11 cellular contexts compared by ENCODE assay signal in genomic region chr20:29878777-29879442, GRCh38.
DNase-seq lines count a peak whose midpoint lies in the region; ATAC-seq and TF ChIP-seq lines count a peak whose summit lies in the region.
"Had no signal": no experiment of that assay in that cellular context is flagged by ENCODE, and none has a peak within 500 bp of the region (broad histone marks: within the 10 kb centered on the region; RNA-seq: fewer than 3 reads in every experiment).

No MANE protein-coding gene starts in this region.

- H3K36me3 Mint-ChIP-seq in stimulated activated memory B cell treated with anti-CD40 and anti-IgM and Interleukin-4, amounts not matched to agents 10 μg/mL and 1 μg/mL and 100 μg/mL, for 72 hours = peaks cover 5% of the 10 kb centered on the region

- peak; percentile 44 for ATAC-seq in HG03571 (IDR thresholded peaks at IDR 0.05; ENCODE audit: unreplicated experiment)
- peak; percentile 51 for ATAC-seq in stimulated activated memory B cell treated with anti-CD40 and anti-IgM and Interleukin-4, amounts not matched to agents 10 μg/mL and 1 μg/mL and 100 μg/mL, for 72 hours
- no peak for ATAC-seq in HG03045 (IDR thresholded peaks at IDR 0.05; ENCODE audit: unreplicated experiment)

- 57% methylated on average over 17 of the region's 24 CpGs for WGBS in esophagus muscularis mucosa
- 63 to 78% methylated on average over 8 to 14 of the region's 24 CpGs for WGBS in esophagus squamous epithelium, 2 donors
- WGBS in tibial nerve, 2 donors = 47 to 63% methylated on average over 13 to 24 of the region's 24 CpGs

- peaks cover 7% of the 10 kb centered on the region for H3K4me1 Mint-ChIP-seq in stimulated activated memory B cell treated with anti-CD40 and anti-IgM and Interleukin-4, amounts not matched to agents 10 μg/mL and 1 μg/mL and 100 μg/mL, for 72 hours

- H3K4me1 ChIP-seq in esophagus muscularis mucosa (no peaks in the 10 kb centered on the region), esophagus squamous epithelium (no peaks in the 10 kb centered on the region), tibial nerve (no peaks in the 10 kb centered on the region)

- H3K27me3 Mint-ChIP-seq in stimulated activated memory B cell treated with anti-CD40 and anti-IgM and Interleukin-4, amounts not matched to agents 10 μg/mL and 1 μg/mL and 100 μg/mL, for 72 hours = peaks cover 8% of the 10 kb centered on the region

- H3K9me3 ChIP-seq in esophagus muscularis mucosa (peaks cover 0 to 42% (median 15%) of the 10 kb centered on the region in 4 donors), esophagus squamous epithelium (peaks cover 0 to 50% (median 27%) of the 10 kb centered on the region in 3 donors), tibial nerve (peaks cover 0 to 57% (median 0%) of the 10 kb centered on the region in 4 donors)

- intact Hi-C loops in esophagus muscularis mucosa (cut with DNase I) (no loop called here), esophagus squamous epithelium (cut with DNase I) (loop anchor here (10.0 kb wide), 1 partner anchor 764 kb away; no protein-coding TSS in a partner anchor)

- peaks cover 20% of the 10 kb centered on the region for H3K9me3 Mint-ChIP-seq in stimulated activated memory B cell treated with anti-CD40 and anti-IgM and Interleukin-4, amounts not matched to agents 10 μg/mL and 1 μg/mL and 100 μg/mL, for 72 hours

- peaks cover 0 to 20% (median 0%) of the 10 kb centered on the region in 4 donors for H3K27me3 ChIP-seq in esophagus muscularis mucosa
- H3K27me3 ChIP-seq in esophagus squamous epithelium = peaks cover 0 to 3% (median 0%) of the 10 kb centered on the region in 4 donors
- H3K27me3 ChIP-seq in tibial nerve = no peaks in the 10 kb centered on the region
- H3K27me3 ChIP-seq: cardiac muscle cell, neutrophil had no signal

- DNase-seq in NCI-H748 (lab: John Stamatoyannopoulos, UW; ENCODE audit: unreplicated experiment) (peak; percentile 48), NCI-H748 treated with DMSO at 0.1 percent for 48 hours (lab: John Stamatoyannopoulos, UW) (no peak), esophagus muscularis mucosa (ENCODE audit: extremely low spot score) (peak; percentile 94), esophagus squamous epithelium (lab: John Stamatoyannopoulos, UW) (no peak), tibial nerve (ENCODE audit: low spot score in 2 of 2) (no peak)
- DNase-seq: OCI-M1 had no signal

- H3K27ac ChIP-seq in esophagus muscularis mucosa (replicated peaks in 1 of 4) = no peak overlapping the region
- H3K27ac ChIP-seq in esophagus squamous epithelium = no peak overlapping the region
- no peak overlapping the region for H3K27ac ChIP-seq in tibial nerve
- H3K27ac ChIP-seq: cardiac muscle cell, neutrophil had no signal

- no peak overlapping the region for H3K27ac Mint-ChIP-seq in stimulated activated memory B cell treated with anti-CD40 and anti-IgM and Interleukin-4, amounts not matched to agents 10 μg/mL and 1 μg/mL and 100 μg/mL, for 72 hours

- no peak for TF ChIP-seq CTCF in esophagus muscularis mucosa (IDR thresholded peaks at IDR 0.05)
- TF ChIP-seq CTCF in esophagus squamous epithelium (IDR thresholded peaks at IDR 0.05) = no peak
- no peak for TF ChIP-seq CTCF in tibial nerve (IDR thresholded peaks at IDR 0.05)

- peak overlapping the region; percentile 73 for H3K4me3 Mint-ChIP-seq in stimulated activated memory B cell treated with anti-CD40 and anti-IgM and Interleukin-4, amounts not matched to agents 10 μg/mL and 1 μg/mL and 100 μg/mL, for 72 hours

- H3K36me3 ChIP-seq in esophagus muscularis mucosa (no peaks in the 10 kb centered on the region), esophagus squamous epithelium (no peaks in the 10 kb centered on the region), tibial nerve (no peaks in the 10 kb centered on the region)
- H3K36me3 ChIP-seq: cardiac muscle cell, neutrophil had no signal

- TF ChIP-seq EP300 in esophagus muscularis mucosa (IDR thresholded peaks at IDR 0.05) (no peak), tibial nerve (IDR thresholded peaks at IDR 0.05) (no peak)

- H3K4me3 ChIP-seq in esophagus muscularis mucosa = no peak overlapping the region
- peak overlapping the region in 1 of 4 donors; percentile 32 for H3K4me3 ChIP-seq in esophagus squamous epithelium
- H3K4me3 ChIP-seq in tibial nerve = no peak overlapping the region
- H3K4me3 ChIP-seq: cardiac muscle cell had no signal

- TF ChIP-seq POLR2A in esophagus muscularis mucosa (IDR thresholded peaks at IDR 0.05; ENCODE audit: low read depth) (no peak), esophagus squamous epithelium (IDR thresholded peaks at IDR 0.05) (no peak), tibial nerve (IDR thresholded peaks at IDR 0.05) (no peak)

Comparison
In these comparisons a context has a peak if more than half of its experiments do, and no peak if none do; other contexts are left out.
1. DNase-seq: peak in NCI-H748 (single experiment) and esophagus muscularis mucosa (single experiment); none in NCI-H748 treated with DMSO at 0.1 percent for 48 hours (single experiment), esophagus squamous epithelium (single experiment) and tibial nerve (0 of 2).